Comparison of ENCODE assay signal across 8 cellular contexts in the genomic region with DNA sequence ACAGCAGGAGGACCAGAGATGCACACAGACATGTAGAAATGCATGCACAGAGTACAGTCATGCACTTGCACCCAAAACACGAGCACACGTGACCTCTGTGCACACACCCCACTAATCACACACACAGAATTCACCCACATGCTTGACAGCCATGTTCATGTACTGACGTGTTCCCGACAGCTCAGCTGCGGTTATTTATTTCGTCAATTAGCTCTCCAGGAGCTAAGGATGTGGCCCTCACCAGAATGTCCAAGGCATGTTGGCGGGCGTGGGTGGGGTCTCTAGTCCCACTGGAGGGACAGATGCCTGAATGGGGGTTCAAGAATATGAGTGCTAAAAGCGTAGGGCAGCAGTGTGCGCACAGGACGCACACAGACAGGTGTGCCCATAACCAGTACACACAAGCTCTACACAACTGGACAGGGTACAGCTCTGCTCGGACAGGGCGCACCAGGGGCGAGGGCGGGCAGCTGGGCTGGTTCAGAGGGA. TPM values are rescaled to one million over a fixed set of nuclear protein-coding genes. Genes with fewer than 3 reads are reported as not detected.
DNase-seq lines count a peak whose midpoint lies in the region; ATAC-seq and TF ChIP-seq lines count a peak whose summit lies in the region.

No MANE protein-coding gene starts in this region.

- peaks cover 41 to 75% (median 57%) of the 10 kb centered on the region in 6 donors for H3K4me1 ChIP-seq in spleen

- intact Hi-C loops in activated T-helper 1 cell treated with anti-CD3 and anti-CD28 coated beads, Interleukin-12 subunit alpha, Interleukin-12 subunit beta, Interleukin-2, Interleukin-4 antibody, amounts not matched to agents 30 ng/mL and 10 ng/mL and 1 ng/mL, durations not matched to agents 14 hours and 24 hours and 36 hours (cut with micrococcal nuclease), result loop anchor here (1.0 kb wide), 2 partner anchors 84 to 97 kb away; no protein-coding TSS in a partner anchor
- intact Hi-C loops in left cardiac atrium (cut with DNase I), result loop anchor here in 1 of 2 donors (5.0 kb wide), 1 partner anchor 77 kb away; no protein-coding TSS in a partner anchor
- intact Hi-C loops in spleen (cut with DNase I; ENCODE audit: low total_unique reads), result loop anchor here (5.0 to 10.0 kb wide), 2 partner anchors 54 to 82 kb away; a partner anchor contains a TSS
- intact Hi-C loops in lower leg skin (cut with DNase I; ENCODE audit: low total_unique reads), result no loop called here

- 44 to 68% (median 59%) methylated on average over 12 to 15 of the region's 15 CpGs for WGBS in spleen, 5 donors
- WGBS in lower leg skin, 2 donors, result 48 to 55% methylated on average over 15 of the region's 15 CpGs

- TF ChIP-seq CTCF in spleen (IDR thresholded peaks at IDR 0.05 in 8 of 11, conservative IDR thresholded peaks at IDR 0.05 in 3 of 11) (no peak), lower leg skin (IDR thresholded peaks at IDR 0.05) (no peak)

- H3K27me3 Mint-ChIP-seq in activated T-helper 1 cell treated with anti-CD3 and anti-CD28 coated beads, Interleukin-12 subunit alpha, Interleukin-12 subunit beta, Interleukin-2, Interleukin-4 antibody, amounts not matched to agents 30 ng/mL and 10 ng/mL and 1 ng/mL, durations not matched to agents 14 hours and 24 hours and 36 hours (ENCODE audit: insufficient read depth), result no peaks in the 10 kb centered on the region

- peaks cover 0 to 41% (median 27%) of the 10 kb centered on the region in 6 donors for H3K36me3 ChIP-seq in spleen

- peak overlapping the region; percentile 98 for H3K4me3 Mint-ChIP-seq in activated T-helper 1 cell treated with anti-CD3 and anti-CD28 coated beads, Interleukin-12 subunit alpha, Interleukin-12 subunit beta, Interleukin-2, Interleukin-4 antibody, amounts not matched to agents 30 ng/mL and 10 ng/mL and 1 ng/mL, durations not matched to agents 14 hours and 24 hours and 36 hours

- no peaks in the 10 kb centered on the region for H3K9me3 Mint-ChIP-seq in activated T-helper 1 cell treated with anti-CD3 and anti-CD28 coated beads, Interleukin-12 subunit alpha, Interleukin-12 subunit beta, Interleukin-2, Interleukin-4 antibody, amounts not matched to agents 30 ng/mL and 10 ng/mL and 1 ng/mL, durations not matched to agents 14 hours and 24 hours and 36 hours

- no peaks in the 10 kb centered on the region for H3K27me3 ChIP-seq in spleen (replicated peaks in 1 of 7)

- DNase-seq in DMS153 (lab: John Stamatoyannopoulos, UW) (peak; percentile 19), DMS153 treated with DMSO at 0.1 percent for 48 hours (lab: John Stamatoyannopoulos, UW; ENCODE audit: unreplicated experiment) (no peak), left cardiac atrium (peak; percentile 19), spleen (no peak), NCI-H1092 (lab: John Stamatoyannopoulos, UW) (no peak), lower leg skin (ENCODE audit: low spot score in 2 of 2) (no peak)
- no peak for DNase-seq in activated T-helper 1 cell treated with anti-CD3 and anti-CD28 coated beads, Interleukin-12 subunit alpha, Interleukin-12 subunit beta, Interleukin-2, Interleukin-4 antibody, amounts not matched to agents 30 ng/mL and 10 ng/mL and 1 ng/mL, durations not matched to agents 14 hours and 24 hours and 36 hours (ENCODE audit: low spot score)

- H3K27ac Mint-ChIP-seq in activated T-helper 1 cell treated with anti-CD3 and anti-CD28 coated beads, Interleukin-12 subunit alpha, Interleukin-12 subunit beta, Interleukin-2, Interleukin-4 antibody, amounts not matched to agents 30 ng/mL and 10 ng/mL and 1 ng/mL, durations not matched to agents 14 hours and 24 hours and 36 hours, result peak overlapping the region; percentile 99

- ATAC-seq in HG03439 (IDR thresholded peaks at IDR 0.05; ENCODE audit: unreplicated experiment) (peak; percentile 9), left cardiac atrium (peak; percentile 0 to 33)

- H3K9me3 ChIP-seq in spleen, result no peaks in the 10 kb centered on the region

- peak overlapping the region in 7 of 8 donors; percentile 45 to 96 (median 81) for H3K4me3 ChIP-seq in spleen
- H3K4me3 ChIP-seq in lower leg skin (ENCODE audit: low read depth, poor library complexity, severe bottlenecking), result no peak overlapping the region

- peaks cover 66% of the 10 kb centered on the region for H3K4me1 Mint-ChIP-seq in activated T-helper 1 cell treated with anti-CD3 and anti-CD28 coated beads, Interleukin-12 subunit alpha, Interleukin-12 subunit beta, Interleukin-2, Interleukin-4 antibody, amounts not matched to agents 30 ng/mL and 10 ng/mL and 1 ng/mL, durations not matched to agents 14 hours and 24 hours and 36 hours (ENCODE audit: low read depth)

- H3K27ac ChIP-seq in spleen, result peak overlapping the region; percentile 83 to 93 (median 90)

- no peak for TF ChIP-seq POLR2A in spleen (IDR thresholded peaks at IDR 0.05)
- no peak for TF ChIP-seq POLR2A in lower leg skin (IDR thresholded peaks at IDR 0.05)

- peaks cover 35% of the 10 kb centered on the region for H3K36me3 Mint-ChIP-seq in activated T-helper 1 cell treated with anti-CD3 and anti-CD28 coated beads, Interleukin-12 subunit alpha, Interleukin-12 subunit beta, Interleukin-2, Interleukin-4 antibody, amounts not matched to agents 30 ng/mL and 10 ng/mL and 1 ng/mL, durations not matched to agents 14 hours and 24 hours and 36 hours (ENCODE audit: low read depth)

RNA-seq across cellular contexts. Expression of a gene that starts 0.6 kb away (rescaled TPM):
- 82.3 and 83.6 TPM in 2 replicates for total RNA-seq in activated T-helper 1 cell treated with anti-CD3 and anti-CD28 coated beads, Interleukin-12 subunit alpha, Interleukin-12 subunit beta, Interleukin-2, Interleukin-4 antibody, amounts not matched to agents 30 ng/mL and 10 ng/mL and 1 ng/mL, durations not matched to agents 14 hours and 24 hours and 36 hours
- 10 to 100 TPM; 38.8 to 43.9 TPM for total RNA-seq in left cardiac atrium
- 10 to 100 TPM; 53.4 to 71.1 (median 61.6) TPM for total RNA-seq in spleen
- polyA plus RNA-seq in spleen, result 10 to 100 TPM; 39.9 to 52.4 (median 41.9) TPM
- 10 to 100 TPM; 66.8 to 88.3 (median 79.1) TPM for total RNA-seq in lower leg skin

RNA-seq across cellular contexts. Expression of a gene that starts 0.9 kb away (rescaled TPM):
- 29.4 and 34.9 TPM in 2 replicates for total RNA-seq in activated T-helper 1 cell treated with anti-CD3 and anti-CD28 coated beads, Interleukin-12 subunit alpha, Interleukin-12 subunit beta, Interleukin-2, Interleukin-4 antibody, amounts not matched to agents 30 ng/mL and 10 ng/mL and 1 ng/mL, durations not matched to agents 14 hours and 24 hours and 36 hours
- total RNA-seq in left cardiac atrium (1 to 10 TPM; 2.7 to 3.8 TPM), spleen (10 to 100 TPM in 3 of 7 donors, 1 to 10 TPM in 4; 6.0 to 13.8 (median 8.9) TPM), lower leg skin (10 to 100 TPM in 3 of 4 donors, 1 to 10 TPM in 1; 8.1 to 11.3 (median 10.6) TPM)
- 10 to 100 TPM in 1 of 3 donors, 1 to 10 TPM in 2; 5.9 to 10.1 (median 6.1) TPM for polyA plus RNA-seq in spleen

RNA-seq across cellular contexts. Expression of a gene that starts 10.6 kb away (rescaled TPM):
- total RNA-seq in activated T-helper 1 cell treated with anti-CD3 and anti-CD28 coated beads, Interleukin-12 subunit alpha, Interleukin-12 subunit beta, Interleukin-2, Interleukin-4 antibody, amounts not matched to agents 30 ng/mL and 10 ng/mL and 1 ng/mL, durations not matched to agents 14 hours and 24 hours and 36 hours, result 28.0 and 28.3 TPM in 2 replicates
- total RNA-seq in left cardiac atrium (10 to 100 TPM; 11.7 to 14.5 TPM), spleen (10 to 100 TPM in 6 of 7 donors, 1 to 10 TPM in 1; 9.5 to 21.8 (median 12.8) TPM), lower leg skin (10 to 100 TPM; 15.3 to 19.8 (median 16.7) TPM)
- 10 to 100 TPM in 1 of 3 donors, 1 to 10 TPM in 2; 3.4 to 12.0 (median 3.8) TPM for polyA plus RNA-seq in spleen

RNA-seq across cellular contexts. Expression of a gene that starts 24.1 kb away (rescaled TPM):
- 48.7 and 49.3 TPM in 2 replicates for total RNA-seq in activated T-helper 1 cell treated with anti-CD3 and anti-CD28 coated beads, Interleukin-12 subunit alpha, Interleukin-12 subunit beta, Interleukin-2, Interleukin-4 antibody, amounts not matched to agents 30 ng/mL and 10 ng/mL and 1 ng/mL, durations not matched to agents 14 hours and 24 hours and 36 hours
- total RNA-seq in left cardiac atrium, result 10 to 100 TPM; 30.8 to 32.4 TPM
- total RNA-seq in spleen, result 10 to 100 TPM; 34.2 to 52.2 (median 47.1) TPM
- 10 to 100 TPM; 36.0 to 68.0 (median 62.7) TPM for polyA plus RNA-seq in spleen
- total RNA-seq in lower leg skin, result 10 to 100 TPM; 28.1 to 44.3 (median 33.6) TPM

RNA-seq across cellular contexts. Expression of a gene that starts 55.6 kb away (rescaled TPM):
- total RNA-seq in activated T-helper 1 cell treated with anti-CD3 and anti-CD28 coated beads, Interleukin-12 subunit alpha, Interleukin-12 subunit beta, Interleukin-2, Interleukin-4 antibody, amounts not matched to agents 30 ng/mL and 10 ng/mL and 1 ng/mL, durations not matched to agents 14 hours and 24 hours and 36 hours, result 5.4 and 6.1 TPM in 2 replicates
- total RNA-seq in left cardiac atrium (1 to 10 TPM in 1 of 2 donors, under 1 TPM in 1; 0.29 to 1.0 TPM), spleen (1 to 10 TPM in 5 of 7 donors, under 1 TPM in 2; 0.85 to 3.4 (median 2.0) TPM), lower leg skin (1 to 10 TPM in 1 of 4 donors, under 1 TPM in 3; 0.39 to 1.8 (median 0.66) TPM)
- polyA plus RNA-seq in spleen, result 1 to 10 TPM; 1.5 to 3.9 (median 1.9) TPM

Comparison
In these comparisons a context has a peak if more than half of its experiments do, and no peak if none do; other contexts are left out.
1. DNase-seq: peak in DMS153 (single experiment) and left cardiac atrium (single experiment); none in DMS153 treated with DMSO at 0.1 percent for 48 hours (single experiment), activated T-helper 1 cell treated with anti-CD3 and anti-CD28 coated beads, Interleukin-12 subunit alpha, Interleukin-12 subunit beta, Interleukin-2, Interleukin-4 antibody, amounts not matched to agents 30 ng/mL and 10 ng/mL and 1 ng/mL, durations not matched to agents 14 hours and 24 hours and 36 hours (single experiment), spleen (single experiment), NCI-H1092 (single experiment) and lower leg skin (0 of 2).